1 cellular context compared by ENCODE assay signal in the genomic region with DNA sequence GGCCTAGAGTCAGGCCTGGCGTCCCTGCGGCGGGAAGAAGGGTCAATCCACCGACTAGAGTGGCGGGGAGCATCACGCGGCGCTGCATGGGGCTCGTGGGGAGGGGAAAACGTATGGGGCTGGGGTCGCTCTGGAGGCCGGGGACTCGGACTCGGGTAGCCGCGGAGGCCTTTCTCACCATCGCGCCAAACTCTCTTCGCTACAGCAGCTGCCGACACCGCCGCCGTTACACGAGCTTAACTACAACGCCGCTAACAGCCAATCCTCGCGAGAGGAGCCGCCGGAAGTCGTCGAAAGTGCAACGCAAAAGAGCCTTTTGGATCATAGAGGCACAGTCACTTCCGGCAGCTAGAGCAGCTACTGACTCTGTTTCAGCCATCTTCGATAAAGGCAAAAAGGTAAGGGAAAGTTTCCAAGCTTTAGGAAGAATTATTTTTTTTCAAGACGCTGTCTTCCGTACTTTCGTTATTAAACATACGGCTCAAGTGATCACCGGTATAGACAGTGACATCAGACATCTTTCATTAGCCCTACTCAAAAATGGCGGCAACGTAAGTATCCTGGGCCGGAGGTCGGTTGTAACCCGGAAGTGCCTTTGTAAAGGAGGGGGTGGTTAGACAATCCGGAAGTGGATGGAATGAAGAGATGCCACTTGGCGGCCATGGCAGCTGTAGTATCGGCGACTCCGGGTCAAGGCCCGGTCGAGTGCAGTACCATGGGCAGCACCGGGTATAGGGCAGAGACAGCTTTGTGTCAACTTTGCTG.
TF ChIP-seq lines count a peak whose summit lies in the region.

Gene ERH (minus strand): TSS at position 247 of the 765 bp plus-strand sequence. CDS start 66 bp downstream, at position 181.
A gene with protein sequence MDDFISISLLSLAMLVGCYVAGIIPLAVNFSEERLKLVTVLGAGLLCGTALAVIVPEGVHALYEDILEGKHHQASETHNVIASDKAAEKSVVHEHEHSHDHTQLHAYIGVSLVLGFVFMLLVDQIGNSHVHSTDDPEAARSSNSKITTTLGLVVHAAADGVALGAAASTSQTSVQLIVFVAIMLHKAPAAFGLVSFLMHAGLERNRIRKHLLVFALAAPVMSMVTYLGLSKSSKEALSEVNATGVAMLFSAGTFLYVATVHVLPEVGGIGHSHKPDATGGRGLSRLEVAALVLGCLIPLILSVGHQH (plus strand): TSS at position 640 of the 765 bp plus-strand sequence. CDS start 678 bp downstream, outside the sequence.

TF ChIP-seq in GM12878, 131 proteins besides CTCF, POLR2A, EP300 and RAD21 (continued from another document):
- TF ChIP-seq, protein P1, sequence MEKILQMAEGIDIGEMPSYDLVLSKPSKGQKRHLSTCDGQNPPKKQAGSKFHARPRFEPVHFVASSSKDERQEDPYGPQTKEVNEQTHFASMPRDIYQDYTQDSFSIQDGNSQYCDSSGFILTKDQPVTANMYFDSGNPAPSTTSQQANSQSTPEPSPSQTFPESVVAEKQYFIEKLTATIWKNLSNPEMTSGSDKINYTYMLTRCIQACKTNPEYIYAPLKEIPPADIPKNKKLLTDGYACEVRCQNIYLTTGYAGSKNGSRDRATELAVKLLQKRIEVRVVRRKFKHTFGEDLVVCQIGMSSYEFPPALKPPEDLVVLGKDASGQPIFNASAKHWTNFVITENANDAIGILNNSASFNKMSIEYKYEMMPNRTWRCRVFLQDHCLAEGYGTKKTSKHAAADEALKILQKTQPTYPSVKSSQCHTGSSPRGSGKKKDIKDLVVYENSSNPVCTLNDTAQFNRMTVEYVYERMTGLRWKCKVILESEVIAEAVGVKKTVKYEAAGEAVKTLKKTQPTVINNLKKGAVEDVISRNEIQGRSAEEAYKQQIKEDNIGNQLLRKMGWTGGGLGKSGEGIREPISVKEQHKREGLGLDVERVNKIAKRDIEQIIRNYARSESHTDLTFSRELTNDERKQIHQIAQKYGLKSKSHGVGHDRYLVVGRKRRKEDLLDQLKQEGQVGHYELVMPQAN (conservative IDR thresholded peaks at IDR 0.05) = peak; percentile 82; the same call in 1 of the 2 replicates
- TF ChIP-seq MAX (IDR thresholded peaks at IDR 0.05; ENCODE audit: low read depth, low read length) (peak; percentile 37), RAD51 (IDR thresholded peaks at IDR 0.05) (peak; percentile 88), SP1 (IDR thresholded peaks at IDR 0.05; ENCODE audit: low read depth, low read length) (peak; percentile 32), ZBTB33 (IDR thresholded peaks at IDR 0.05) (no peak; the same call in 1 of the 2 replicates), RUNX3 (IDR thresholded peaks at IDR 0.05; ENCODE audit: low read length) (peak; percentile 63), MEF2B (IDR thresholded peaks at IDR 0.05; ENCODE audit: partially characterized antibody, poor library complexity, severe bottlenecking) (no peak), NFIC (IDR thresholded peaks at IDR 0.05; ENCODE audit: low read depth, low read length) (no peak), ESRRA (IDR thresholded peaks at IDR 0.05; ENCODE audit: low read length) (no peak), HCFC1 (IDR thresholded peaks at IDR 0.05; ENCODE audit: low read length) (peak; percentile 86), ZZZ3 (IDR thresholded peaks at IDR 0.05; ENCODE audit: control insufficient read depth, insufficient read length, low read depth) (no peak), TCF3 (IDR thresholded peaks at IDR 0.05; ENCODE audit: borderline replicate concordance, insufficient read depth, low read depth, low read length) (peak; percentile 66; the same call in 1 of the 2 replicates), BCL11A (IDR thresholded peaks at IDR 0.05; ENCODE audit: low read depth, low read length) (no peak), CHD2 (IDR thresholded peaks at IDR 0.05; ENCODE audit: borderline replicate concordance, low read depth, low read length) (peak; percentile 99), TBL1XR1 (IDR thresholded peaks at IDR 0.05; ENCODE audit: low read depth, low read length) (peak; percentile 46; the same call in 1 of the 2 replicates), IRF3 (IDR thresholded peaks at IDR 0.05) (no peak), MYC (IDR thresholded peaks at IDR 0.05; ENCODE audit: insufficient read depth, insufficient read length, insufficient replicate concordance, low read length, severe bottlenecking) (no peak), ZNF274 (IDR thresholded peaks at IDR 0.05; ENCODE audit: insufficient read depth, insufficient read length) (no peak), BACH1 (IDR thresholded peaks at IDR 0.05; ENCODE audit: borderline replicate concordance) (peak; percentile 22; the same call in 1 of the 2 replicates), RELA (IDR thresholded peaks at IDR 0.05; ENCODE audit: borderline replicate concordance, partially characterized antibody) (peak; percentile 6), LARP7 (IDR thresholded peaks at IDR 0.05) (no peak), GATAD2B (conservative IDR thresholded peaks at IDR 0.05; ENCODE audit: low read depth) (no peak), ATF7 (IDR thresholded peaks at IDR 0.05; ENCODE audit: low read depth) (peak; percentile 96)
- TF ChIP-seq, protein P2, sequence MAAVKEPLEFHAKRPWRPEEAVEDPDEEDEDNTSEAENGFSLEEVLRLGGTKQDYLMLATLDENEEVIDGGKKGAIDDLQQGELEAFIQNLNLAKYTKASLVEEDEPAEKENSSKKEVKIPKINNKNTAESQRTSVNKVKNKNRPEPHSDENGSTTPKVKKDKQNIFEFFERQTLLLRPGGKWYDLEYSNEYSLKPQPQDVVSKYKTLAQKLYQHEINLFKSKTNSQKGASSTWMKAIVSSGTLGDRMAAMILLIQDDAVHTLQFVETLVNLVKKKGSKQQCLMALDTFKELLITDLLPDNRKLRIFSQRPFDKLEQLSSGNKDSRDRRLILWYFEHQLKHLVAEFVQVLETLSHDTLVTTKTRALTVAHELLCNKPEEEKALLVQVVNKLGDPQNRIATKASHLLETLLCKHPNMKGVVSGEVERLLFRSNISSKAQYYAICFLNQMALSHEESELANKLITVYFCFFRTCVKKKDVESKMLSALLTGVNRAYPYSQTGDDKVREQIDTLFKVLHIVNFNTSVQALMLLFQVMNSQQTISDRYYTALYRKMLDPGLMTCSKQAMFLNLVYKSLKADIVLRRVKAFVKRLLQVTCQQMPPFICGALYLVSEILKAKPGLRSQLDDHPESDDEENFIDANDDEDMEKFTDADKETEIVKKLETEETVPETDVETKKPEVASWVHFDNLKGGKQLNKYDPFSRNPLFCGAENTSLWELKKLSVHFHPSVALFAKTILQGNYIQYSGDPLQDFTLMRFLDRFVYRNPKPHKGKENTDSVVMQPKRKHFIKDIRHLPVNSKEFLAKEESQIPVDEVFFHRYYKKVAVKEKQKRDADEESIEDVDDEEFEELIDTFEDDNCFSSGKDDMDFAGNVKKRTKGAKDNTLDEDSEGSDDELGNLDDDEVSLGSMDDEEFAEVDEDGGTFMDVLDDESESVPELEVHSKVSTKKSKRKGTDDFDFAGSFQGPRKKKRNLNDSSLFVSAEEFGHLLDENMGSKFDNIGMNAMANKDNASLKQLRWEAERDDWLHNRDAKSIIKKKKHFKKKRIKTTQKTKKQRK (IDR thresholded peaks at IDR 0.05; ENCODE audit: low read depth, low read length) = no peak
- TF ChIP-seq, protein P3, sequence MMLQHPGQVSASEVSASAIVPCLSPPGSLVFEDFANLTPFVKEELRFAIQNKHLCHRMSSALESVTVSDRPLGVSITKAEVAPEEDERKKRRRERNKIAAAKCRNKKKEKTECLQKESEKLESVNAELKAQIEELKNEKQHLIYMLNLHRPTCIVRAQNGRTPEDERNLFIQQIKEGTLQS (IDR thresholded peaks at IDR 0.05; ENCODE audit: borderline replicate concordance, extremely low read depth, low read depth, low read length) = no peak
